In the genomic region with DNA sequence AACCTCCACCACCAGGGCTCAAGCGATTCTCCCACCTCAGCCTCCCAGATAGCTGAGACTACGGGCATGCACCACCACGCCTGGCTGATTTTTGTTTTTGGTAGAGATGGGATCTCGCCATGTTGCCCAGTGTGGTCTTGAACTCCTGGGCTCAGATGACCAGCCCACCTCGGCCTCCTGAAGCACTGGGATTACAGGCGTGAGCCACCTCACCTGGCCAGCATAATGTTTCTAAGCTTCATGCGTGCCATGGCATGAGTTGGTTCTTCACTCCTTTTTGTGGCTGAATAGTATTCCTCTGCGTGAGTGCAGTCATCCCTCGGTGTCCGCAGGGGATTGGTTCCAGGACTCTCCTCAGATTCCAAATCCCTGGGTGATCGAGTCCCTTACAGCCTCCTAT, we compare ENCODE assay signal across 1 cellular context.
TF ChIP-seq lines count a peak whose summit lies in the region.

No MANE protein-coding gene starts in this region.

TF ChIP-seq in K562, 482 proteins besides CTCF, POLR2A, EP300 and RAD21:
- TF ChIP-seq ZNF507 (tag; conservative IDR thresholded peaks at IDR 0.05) = no peak
- TF ChIP-seq BCOR (IDR thresholded peaks at IDR 0.05) = peak; percentile 61; the same call in 1 of the 2 replicates
- peak; percentile 68 for TF ChIP-seq ZNF146 (CRISPR knock-in tag; IDR thresholded peaks at IDR 0.05; ENCODE audit: unreplicated experiment)
- no peak for TF ChIP-seq ZNF3 (CRISPR knock-in tag; IDR thresholded peaks at IDR 0.05)
- TF ChIP-seq, protein P1, sequence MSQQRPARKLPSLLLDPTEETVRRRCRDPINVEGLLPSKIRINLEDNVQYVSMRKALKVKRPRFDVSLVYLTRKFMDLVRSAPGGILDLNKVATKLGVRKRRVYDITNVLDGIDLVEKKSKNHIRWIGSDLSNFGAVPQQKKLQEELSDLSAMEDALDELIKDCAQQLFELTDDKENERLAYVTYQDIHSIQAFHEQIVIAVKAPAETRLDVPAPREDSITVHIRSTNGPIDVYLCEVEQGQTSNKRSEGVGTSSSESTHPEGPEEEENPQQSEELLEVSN (IDR thresholded peaks at IDR 0.05; ENCODE audit: borderline replicate concordance in 1 of 2, extremely low read depth in 1 of 2, insufficient read depth in 1 of 2, insufficient read length in 1 of 2, low read depth in 1 of 2, low read length in 1 of 2, poor library complexity in 1 of 2, severe bottlenecking in 1 of 2) = no peak
- no peak for TF ChIP-seq GABPB2 (CRISPR knock-in tag; conservative IDR thresholded peaks at IDR 0.05)
- TF ChIP-seq PCBP2 (IDR thresholded peaks at IDR 0.05; ENCODE audit: low read depth, low read length, poor library complexity, severe bottlenecking) = no peak
- no peak for TF ChIP-seq MCM2 (IDR thresholded peaks at IDR 0.05; ENCODE audit: low read depth)
- TF ChIP-seq RBM34 (IDR thresholded peaks at IDR 0.05; ENCODE audit: borderline replicate concordance, insufficient read depth, low read length) = no peak
- TF ChIP-seq ZKSCAN1 (IDR thresholded peaks at IDR 0.05; ENCODE audit: low read depth, low read length) = no peak
- TF ChIP-seq, protein P2, sequence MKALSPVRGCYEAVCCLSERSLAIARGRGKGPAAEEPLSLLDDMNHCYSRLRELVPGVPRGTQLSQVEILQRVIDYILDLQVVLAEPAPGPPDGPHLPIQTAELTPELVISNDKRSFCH (CRISPR knock-in tag; IDR thresholded peaks at IDR 0.05) = no peak
- TF ChIP-seq, protein P2 (tag; IDR thresholded peaks at IDR 0.05) = no peak
- no peak for TF ChIP-seq ZKSCAN8 (CRISPR knock-in tag; IDR thresholded peaks at IDR 0.05)
